In genomic region chr11:46119352-46120216, GRCh38 we compare ENCODE assay signal across 8 cellular contexts. TPM values are rescaled to one million over a fixed set of nuclear protein-coding genes. Genes with fewer than 3 reads are reported as not detected.
DNase-seq lines count a peak whose midpoint lies in the region; ATAC-seq, FAIRE-seq and TF ChIP-seq lines count a peak whose summit lies in the region.

No MANE protein-coding gene starts in this region.

- no peaks in the 10 kb centered on the region for H3K9me3 ChIP-seq in keratinocyte (ENCODE audit: control insufficient read depth, low read depth, low read length)

- peaks cover 38% of the 10 kb centered on the region for H3K79me2 ChIP-seq in keratinocyte (ENCODE audit: control insufficient read depth, insufficient read depth, low read length)

- H3K9me1 ChIP-seq in keratinocyte (ENCODE audit: control insufficient read depth, extremely low read depth, insufficient read depth, low read length): no peaks in the 10 kb centered on the region

- H3K4me2 ChIP-seq in keratinocyte (ENCODE audit: control insufficient read depth, extremely low read depth, insufficient read depth, low read depth, low read length): peak overlapping the region; percentile 97

- no peak for TF ChIP-seq CTCF in bronchial epithelial cell (IDR thresholded peaks at IDR 0.05; ENCODE audit: insufficient read depth, low read length, severe bottlenecking)
- TF ChIP-seq CTCF in keratinocyte (optimal IDR thresholded peaks at IDR 0.05 in 1 of 3, IDR thresholded peaks at IDR 0.05 in 1 of 3, conservative IDR thresholded peaks at IDR 0.05 in 1 of 3; ENCODE audit: extremely low read depth in 1 of 3, insufficient read depth in 2 of 3, low read length in 3 of 3): no peak

- H3K27me3 ChIP-seq in bronchial epithelial cell (ENCODE audit: control insufficient read depth, insufficient read depth, low read length) (no peaks in the 10 kb centered on the region), keratinocyte (ENCODE audit: control insufficient read depth, extremely low read depth, insufficient read depth, low read length) (no peaks in the 10 kb centered on the region)

- H3K4me1 ChIP-seq in keratinocyte (ENCODE audit: control insufficient read depth, extremely low read depth, insufficient read depth, low read length): peaks cover 9% of the 10 kb centered on the region

- in situ Hi-C loops in ACHN (cut with HindIII; ENCODE audit: low pct_ligation_motif_present, low pct_unique_long_range_greater_than_20kb, low sequenced_read_pairs): no loop called here

- peak; percentile 36 for ATAC-seq in GM18907 (IDR thresholded peaks at IDR 0.05; ENCODE audit: unreplicated experiment)

- H2AFZ ChIP-seq in keratinocyte (ENCODE audit: control insufficient read depth, low read length): peak overlapping the region; percentile 70

- dilution Hi-C loops in keratinocyte (cut with MboI; ENCODE audit: extremely low pct_ligation_motif_present, low sequenced_read_pairs): no loop called here

- H3K4me3 ChIP-seq in bronchial epithelial cell (ENCODE audit: low read depth, low read length) (peak overlapping the region; percentile 70), keratinocyte (ENCODE audit: control insufficient read depth in 2 of 3, extremely low read depth in 1 of 3, insufficient read depth in 2 of 3, low read depth in 1 of 3, low read length in 3 of 3) (peak overlapping the region; percentile 67 to 86 (median 74))

- DNase-seq in ACHN (peak; percentile 50), MV-4-11 (lab: John Stamatoyannopoulos, UW) (peak; percentile 72), UCSD-AML1 (lab: John Stamatoyannopoulos, UW; ENCODE audit: unreplicated experiment) (peak; percentile 68), bronchial epithelial cell (ENCODE audit: low read depth) (peak; percentile 55), keratinocyte (ENCODE audit: low read depth, low spot score) (no peak), NCI-H2196 treated with DMSO at 0.1 percent for 48 hours (lab: John Stamatoyannopoulos, UW; ENCODE audit: unreplicated experiment) (no peak)
- peak in 2 of 3 donors; percentile 31 to 47 for DNase-seq in stimulated activated CD4-positive, alpha-beta T cell treated with anti-CD3 and anti-CD28 coated beads, Interleukin-12 subunit alpha, Interleukin-12 subunit beta, amount 100 ng/mL, for 48 hours (ENCODE audit: low read depth in 2 of 3, low spot score in 1 of 3)

- peak overlapping the region; percentile 76 for H3K9ac ChIP-seq in keratinocyte (ENCODE audit: control insufficient read depth, extremely low read depth, insufficient read depth, low read length)

- FAIRE-seq in bronchial epithelial cell (lab: Jason Lieb, UNC) (peak; percentile 81), keratinocyte (lab: Jason Lieb, UNC) (peak; percentile 56)

- peak overlapping the region; percentile 65 for H3K27ac ChIP-seq in keratinocyte (ENCODE audit: control insufficient read depth, insufficient read depth, low read length)

- no peaks in the 10 kb centered on the region for H3K36me3 ChIP-seq in bronchial epithelial cell (ENCODE audit: control insufficient read depth, insufficient read depth, low read length)
- no peaks in the 10 kb centered on the region for H3K36me3 ChIP-seq in keratinocyte (ENCODE audit: control insufficient read depth in 2 of 2, extremely low read depth in 1 of 2, insufficient read depth in 2 of 2, low read length in 2 of 2)

- no peaks in the 10 kb centered on the region for H4K20me1 ChIP-seq in keratinocyte (ENCODE audit: control insufficient read depth, extremely low read depth, insufficient read depth, low read length)

RNA-seq across cellular contexts. Expression of gene PHF21A, which starts 1.7 kb away (rescaled TPM):
- 3.4 and 6.1 TPM in 2 replicates for total RNA-seq in bronchial epithelial cell
- polyA plus RNA-seq in keratinocyte: 10.8 to 16.1 TPM (median 11.7 TPM) in 3 replicates
- 62.2 TPM for polyA plus RNA-seq in keratinocyte (2011; ENCODE audit: low read depth)
- polyA plus RNA-seq in keratinocyte (2011; cell fraction: cytosol; rRNA removed): 13.9 and 14.3 TPM in 2 replicates
- 39.6 and 45.4 TPM in 2 replicates for polyA plus RNA-seq in keratinocyte (2011; cell fraction: nucleus; rRNA removed)
- 12.0 and 13.3 TPM in 2 replicates for polyA plus RNA-seq in keratinocyte (2012; ENCODE audit: low replicate concordance)
- 11.6 to 19.3 TPM (median 13.3 TPM) in 3 replicates for polyA minus RNA-seq in keratinocyte
- 10.0 TPM for polyA minus RNA-seq in keratinocyte (2011; cell fraction: cytosol; rRNA and poly(A)+ RNA removed)
- 10.9 and 32.7 TPM in 2 replicates for polyA minus RNA-seq in keratinocyte (2011; cell fraction: nucleus; rRNA and poly(A)+ RNA removed)

Comparison
In these comparisons a context has a peak if more than half of its experiments do, and no peak if none do; other contexts are left out.
1. DNase-seq: peak in ACHN (single experiment), MV-4-11 (single experiment), UCSD-AML1 (single experiment), bronchial epithelial cell (single experiment) and stimulated activated CD4-positive, alpha-beta T cell treated with anti-CD3 and anti-CD28 coated beads, Interleukin-12 subunit alpha, Interleukin-12 subunit beta, amount 100 ng/mL, for 48 hours (2 of 3); none in keratinocyte (single experiment) and NCI-H2196 treated with DMSO at 0.1 percent for 48 hours (single experiment).